ENCODE assay signal across 20 cellular contexts in the genomic region with DNA sequence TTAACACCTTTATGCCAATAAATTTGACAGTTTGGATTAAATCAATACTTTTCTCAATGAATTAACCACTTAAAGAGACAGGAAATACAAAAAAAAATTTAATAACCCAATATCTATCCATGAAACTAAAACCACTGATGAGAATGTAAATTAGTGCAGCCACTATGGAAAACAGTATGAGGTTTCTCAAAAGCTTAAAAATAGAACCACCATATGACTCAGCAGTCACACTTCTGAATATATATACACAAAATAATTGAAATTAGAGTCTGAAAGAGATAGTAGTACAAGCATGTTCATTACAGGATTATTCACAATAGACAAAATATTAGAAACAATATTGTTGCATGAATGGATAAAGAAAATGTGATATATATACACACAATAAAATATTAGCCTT.
DNase-seq lines count a peak whose midpoint lies in the region; ATAC-seq and TF ChIP-seq lines count a peak whose summit lies in the region.
"Had no signal": no experiment of that assay in that cellular context is flagged by ENCODE, and none has a peak within 500 bp of the region (broad histone marks: within the 10 kb centered on the region; RNA-seq: fewer than 3 reads in every experiment).

No MANE protein-coding gene starts in this region.

- H3K79me2 ChIP-seq in KMS-11 (ENCODE audit: insufficient read depth, low read depth) (no peaks in the 10 kb centered on the region), OCI-LY3 (ENCODE audit: low read length) (no peaks in the 10 kb centered on the region)

- TF ChIP-seq CTCF in KMS-11 (conservative IDR thresholded peaks at IDR 0.05; ENCODE audit: low read depth, low read length) (no peak), OCI-LY3 (IDR thresholded peaks at IDR 0.05; ENCODE audit: low read depth, low read length) (no peak)

- H3K9ac ChIP-seq in KMS-11 (no peak overlapping the region), OCI-LY3 (ENCODE audit: low read length) (no peak overlapping the region)
- H3K9ac ChIP-seq: BLaER1 treated with 17β-estradiol and CSF1 and Interleukin-3, amounts not matched to agents 10 nM and 100 nM had no signal

- DNase-seq in EH (ENCODE audit: low read depth), result peak; percentile 3
- DNase-seq in stimulated activated CD4-positive, alpha-beta T cell treated with anti-CD3 and anti-CD28 coated beads, Interleukin-12 subunit alpha, Interleukin-12 subunit beta, amount 100 ng/mL, for 4 hours, result no peak
- DNase-seq in medulla oblongata (ENCODE audit: extremely low spot score), result no peak
- DNase-seq: AML-193; BE2C; CD4-positive, alpha-beta T cell; CD8-positive, alpha-beta memory T cell; DMS 273 treated with DMSO at 0.1 percent for 48 hours; DMS79; GF-D8; H9 had no signal

- ATAC-seq in GM19351 (IDR thresholded peaks at IDR 0.05; ENCODE audit: unreplicated experiment) (peak; percentile 68), HG03571 (IDR thresholded peaks at IDR 0.05; ENCODE audit: unreplicated experiment) (no peak), GM18498 (IDR thresholded peaks at IDR 0.05; ENCODE audit: unreplicated experiment) (no peak)
- ATAC-seq: GM23338, HCT116 had no signal

- H3K4me1 ChIP-seq in KMS-11 (ENCODE audit: low read depth, poor library complexity, severe bottlenecking) (peaks cover 26% of the 10 kb centered on the region), OCI-LY3 (ENCODE audit: low read length) (peaks cover 13% of the 10 kb centered on the region)
- H3K4me1 ChIP-seq: BE2C had no signal

- H4K20me1 ChIP-seq in KMS-11 (ENCODE audit: insufficient read depth), result no peaks in the 10 kb centered on the region
- H4K20me1 ChIP-seq in OCI-LY3 (ENCODE audit: insufficient read depth, low read length), result no peaks in the 10 kb centered on the region
- H4K20me1 ChIP-seq: BLaER1 treated with 17β-estradiol and CSF1 and Interleukin-3, amounts not matched to agents 10 nM and 100 nM had no signal

- H2AFZ ChIP-seq in KMS-11 (ENCODE audit: low read depth) (peak overlapping the region; percentile 1; the same call in 1 of the 2 replicates), OCI-LY3 (ENCODE audit: low read depth, low read length) (no peak overlapping the region)
- H2AFZ ChIP-seq: GM23338 had no signal

- H3K4me2 ChIP-seq in KMS-11 (peak overlapping the region; percentile 60), OCI-LY3 (ENCODE audit: low read length) (peak overlapping the region; percentile 17; the same call in 1 of the 2 replicates)
- H3K4me2 ChIP-seq: BLaER1 treated with 17β-estradiol and CSF1 and Interleukin-3, amounts not matched to agents 10 nM and 100 nM; GM23338 had no signal

- H3K36me3 ChIP-seq in KMS-11 (ENCODE audit: insufficient read depth), result no peaks in the 10 kb centered on the region
- no peaks in the 10 kb centered on the region for H3K36me3 ChIP-seq in OCI-LY3 (replicated peaks; ENCODE audit: low read depth, low read length)
- H3K36me3 ChIP-seq: BE2C; BLaER1 treated with 17β-estradiol and CSF1 and Interleukin-3, amounts not matched to agents 10 nM and 100 nM had no signal

- H3K4me3 ChIP-seq in KMS-11 (IDR thresholded peaks at IDR 0.05; ENCODE audit: insufficient read depth, low read depth, low read length) (no peak overlapping the region), OCI-LY3 (ENCODE audit: low read length) (no peak overlapping the region)
- H3K4me3 ChIP-seq: BLaER1 treated with 17β-estradiol and CSF1 and Interleukin-3, amounts not matched to agents 10 nM and 100 nM; GM23338 had no signal

- H3K27ac ChIP-seq in KMS-11 (no peak overlapping the region), OCI-LY3 (ENCODE audit: low read length) (no peak overlapping the region)
- H3K27ac ChIP-seq: 22Rv1; BLaER1 treated with 17β-estradiol and CSF1 and Interleukin-3, amounts not matched to agents 10 nM and 100 nM had no signal

- no peaks in the 10 kb centered on the region for H3K9me3 ChIP-seq in OCI-LY3 (ENCODE audit: insufficient read depth, low read length)
- H3K9me3 ChIP-seq: BE2C had no signal

- H3K27me3 ChIP-seq in KMS-11 (ENCODE audit: insufficient read depth, low read depth), result no peaks in the 10 kb centered on the region
- H3K27me3 ChIP-seq in OCI-LY3 (ENCODE audit: low read depth, low read length), result no peaks in the 10 kb centered on the region
- H3K27me3 ChIP-seq: BE2C; BLaER1 treated with 17β-estradiol and CSF1 and Interleukin-3, amounts not matched to agents 10 nM and 100 nM had no signal
